ENCODE assay signal across 15 cellular contexts in the genomic region with DNA sequence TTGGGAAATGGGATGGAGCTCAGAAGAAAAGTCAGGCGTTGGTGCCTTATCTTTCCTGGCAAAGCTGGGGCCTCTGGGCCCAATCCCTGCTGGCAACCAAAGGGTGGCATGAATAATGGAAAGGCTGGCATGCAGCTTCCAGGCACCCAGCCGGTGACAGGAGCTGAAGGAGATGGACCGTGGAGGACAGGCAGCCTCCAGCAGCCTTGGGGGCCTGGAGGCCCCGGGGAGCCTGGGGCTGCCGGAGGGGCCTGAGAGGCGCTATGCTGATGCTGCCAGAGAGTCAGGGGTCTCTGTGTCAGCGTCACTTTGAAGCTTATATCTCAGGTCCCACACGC. TPM values are rescaled to one million over a fixed set of nuclear protein-coding genes. Genes with fewer than 3 reads are reported as not detected.
DNase-seq lines count a peak whose midpoint lies in the region; ATAC-seq, FAIRE-seq and TF ChIP-seq lines count a peak whose summit lies in the region.
"Had no signal": no experiment of that assay in that cellular context is flagged by ENCODE, and none has a peak within 500 bp of the region (broad histone marks: within the 10 kb centered on the region; RNA-seq: fewer than 3 reads in every experiment).

No MANE protein-coding gene starts in this region.

- no peaks in the 10 kb centered on the region for H3K9me3 ChIP-seq in WERI-Rb-1 (ENCODE audit: severe bottlenecking)
- no peaks in the 10 kb centered on the region for H3K9me3 ChIP-seq in keratinocyte (ENCODE audit: control insufficient read depth, low read depth, low read length)
- H3K9me3 ChIP-seq in suprapubic skin = no peaks in the 10 kb centered on the region

- H3K79me2 ChIP-seq in keratinocyte (ENCODE audit: control insufficient read depth, insufficient read depth, low read length) = no peaks in the 10 kb centered on the region

- no peak overlapping the region for H3K4me3 Mint-ChIP-seq in activated CD4-positive, alpha-beta T cell treated with anti-CD3 and anti-CD28 coated beads, Interleukin-2, amount 10 ng/mL, durations not matched to agents 7 days and 5 days
- H3K4me3 Mint-ChIP-seq: activated naive CD8-positive, alpha-beta T cell treated with anti-CD3 and anti-CD28 coated beads, Interleukin-2, amount 10 ng/mL, durations not matched to agents 7 days and 5 days; memory B cell; nephron progenitor cell had no signal

- POLR2A ChIA-PET in activated CD4-positive, alpha-beta T cell treated with anti-CD3 and anti-CD28 coated beads, Interleukin-2, amount 10 ng/mL, durations not matched to agents 7 days and 5 days (lab: Charles Lee) = no interaction called here

- no peaks in the 10 kb centered on the region for H3K27me3 ChIP-seq in WERI-Rb-1 (ENCODE audit: insufficient read depth, low read depth, severe bottlenecking)
- peaks cover 6% of the 10 kb centered on the region for H3K27me3 ChIP-seq in keratinocyte (ENCODE audit: control insufficient read depth, extremely low read depth, insufficient read depth, low read length)
- peaks cover 19% of the 10 kb centered on the region for H3K27me3 ChIP-seq in suprapubic skin

- H3K27ac ChIP-seq in WERI-Rb-1 = peak overlapping the region; percentile 89
- H3K27ac ChIP-seq in keratinocyte (ENCODE audit: control insufficient read depth, insufficient read depth, low read length) = no peak overlapping the region
- H3K27ac ChIP-seq in suprapubic skin = peak overlapping the region; percentile 17

- no peak for TF ChIP-seq EP300 in suprapubic skin (IDR thresholded peaks at IDR 0.05)

- dilution Hi-C loops in keratinocyte (cut with MboI; ENCODE audit: extremely low pct_ligation_motif_present, low sequenced_read_pairs) = no loop called here

- H3K36me3 ChIP-seq in WERI-Rb-1 (no peaks in the 10 kb centered on the region), keratinocyte (ENCODE audit: control insufficient read depth in 2 of 2, extremely low read depth in 1 of 2, insufficient read depth in 2 of 2, low read length in 2 of 2) (no peaks in the 10 kb centered on the region), suprapubic skin (no peaks in the 10 kb centered on the region)

- peak; percentile 4 for FAIRE-seq in HTR-8/SVneo (lab: Jason Lieb, UNC)
- FAIRE-seq in keratinocyte (lab: Jason Lieb, UNC) = no peak
- FAIRE-seq: TTC549 had no signal

- no peak for ATAC-seq in GM19328 (IDR thresholded peaks at IDR 0.05; ENCODE audit: unreplicated experiment)

- H3K4me2 ChIP-seq in keratinocyte (ENCODE audit: control insufficient read depth, extremely low read depth, insufficient read depth, low read depth, low read length) = no peak overlapping the region

- CTCF ChIA-PET in activated CD4-positive, alpha-beta T cell treated with anti-CD3 and anti-CD28 coated beads, Interleukin-2, amount 10 ng/mL, durations not matched to agents 7 days and 5 days (lab: Charles Lee) = interaction anchor here (1.3 kb wide), 1 partner anchor 10 kb away, joined by 3 read pairs; no protein-coding TSS in a partner anchor

- 100% methylated on average over 2 of the region's 8 CpGs for WGBS in suprapubic skin

- H3K27me3 Mint-ChIP-seq in activated CD4-positive, alpha-beta T cell treated with anti-CD3 and anti-CD28 coated beads, Interleukin-2, amount 10 ng/mL, durations not matched to agents 7 days and 5 days = peaks cover 23% of the 10 kb centered on the region

- DNase-seq in HTR-8/SVneo (ENCODE audit: insufficient read length, low spot score) = no peak
- no peak for DNase-seq in WERI-Rb-1
- no peak for DNase-seq in keratinocyte (ENCODE audit: low read depth, low spot score)
- DNase-seq in suprapubic skin (ENCODE audit: low spot score in 2 of 2) = no peak
- DNase-seq in activated CD4-positive, alpha-beta T cell treated with anti-CD3 and anti-CD28 coated beads, Interleukin-2, amount 10 ng/mL, durations not matched to agents 7 days and 5 days = no peak
- DNase-seq in EL = no peak
- DNase-seq: DMS153; NCI-H1436 treated with DMSO at 0.1 percent for 48 hours; NCI-H446; nephron progenitor cell; stimulated activated CD4-positive, alpha-beta T cell treated with anti-CD3 and anti-CD28 coated beads, Interleukin-2, amount 100 ng/mL, for 48 hours had no signal

- no peaks in the 10 kb centered on the region for H4K20me1 ChIP-seq in keratinocyte (ENCODE audit: control insufficient read depth, extremely low read depth, insufficient read depth, low read length)

- H3K9me3 Mint-ChIP-seq in activated CD4-positive, alpha-beta T cell treated with anti-CD3 and anti-CD28 coated beads, Interleukin-2, amount 10 ng/mL, durations not matched to agents 7 days and 5 days = no peaks in the 10 kb centered on the region
- H3K9me3 Mint-ChIP-seq: activated naive CD8-positive, alpha-beta T cell treated with anti-CD3 and anti-CD28 coated beads, Interleukin-2, amount 10 ng/mL, durations not matched to agents 7 days and 5 days; memory B cell; nephron progenitor cell had no signal

- peaks cover 8% of the 10 kb centered on the region for H3K4me1 Mint-ChIP-seq in activated CD4-positive, alpha-beta T cell treated with anti-CD3 and anti-CD28 coated beads, Interleukin-2, amount 10 ng/mL, durations not matched to agents 7 days and 5 days

- H3K27ac Mint-ChIP-seq in activated CD4-positive, alpha-beta T cell treated with anti-CD3 and anti-CD28 coated beads, Interleukin-2, amount 10 ng/mL, durations not matched to agents 7 days and 5 days = no peak overlapping the region
- H3K27ac Mint-ChIP-seq: activated naive CD8-positive, alpha-beta T cell treated with anti-CD3 and anti-CD28 coated beads, Interleukin-2, amount 10 ng/mL, durations not matched to agents 7 days and 5 days; memory B cell; nephron progenitor cell had no signal

- no peak for TF ChIP-seq POLR2A in suprapubic skin (IDR thresholded peaks at IDR 0.05)

- TF ChIP-seq CTCF in WERI-Rb-1 (IDR thresholded peaks at IDR 0.05; ENCODE audit: low read depth, low read length) = no peak
- no peak for TF ChIP-seq CTCF in keratinocyte (optimal IDR thresholded peaks at IDR 0.05 in 1 of 3, IDR thresholded peaks at IDR 0.05 in 1 of 3, conservative IDR thresholded peaks at IDR 0.05 in 1 of 3; ENCODE audit: extremely low read depth in 1 of 3, insufficient read depth in 2 of 3, low read length in 3 of 3)
- TF ChIP-seq CTCF in suprapubic skin (IDR thresholded peaks at IDR 0.05) = no peak

- no peaks in the 10 kb centered on the region for H3K9me1 ChIP-seq in keratinocyte (ENCODE audit: control insufficient read depth, extremely low read depth, insufficient read depth, low read length)

- H3K4me1 ChIP-seq in keratinocyte (ENCODE audit: control insufficient read depth, extremely low read depth, insufficient read depth, low read length) (peaks cover 55% of the 10 kb centered on the region), suprapubic skin (peaks cover 73% of the 10 kb centered on the region)

- H3K36me3 Mint-ChIP-seq in activated CD4-positive, alpha-beta T cell treated with anti-CD3 and anti-CD28 coated beads, Interleukin-2, amount 10 ng/mL, durations not matched to agents 7 days and 5 days (ENCODE audit: low read depth) = no peaks in the 10 kb centered on the region
- H3K36me3 Mint-ChIP-seq: activated naive CD8-positive, alpha-beta T cell treated with anti-CD3 and anti-CD28 coated beads, Interleukin-2, amount 10 ng/mL, durations not matched to agents 7 days and 5 days; memory B cell had no signal

- peak overlapping the region; percentile 16 for H3K9ac ChIP-seq in keratinocyte (ENCODE audit: control insufficient read depth, extremely low read depth, insufficient read depth, low read length)

- no peak overlapping the region for H2AFZ ChIP-seq in keratinocyte (ENCODE audit: control insufficient read depth, low read length)

- H3K4me3 ChIP-seq in WERI-Rb-1 (ENCODE audit: low read depth, low read length) = no peak overlapping the region
- H3K4me3 ChIP-seq in keratinocyte (ENCODE audit: control insufficient read depth in 2 of 3, extremely low read depth in 1 of 3, insufficient read depth in 2 of 3, low read depth in 1 of 3, low read length in 3 of 3) = no peak overlapping the region
- no peak overlapping the region for H3K4me3 ChIP-seq in suprapubic skin

RNA-seq across cellular contexts. Expression of a gene that starts 38.2 kb away (rescaled TPM):
- polyA plus RNA-seq in keratinocyte = 0.84 to 1.8 TPM (median 0.85 TPM) in 3 replicates
- polyA plus RNA-seq in keratinocyte (2011; ENCODE audit: low read depth) = 4.1 TPM
- 1.1 and 2.1 TPM in 2 replicates for polyA plus RNA-seq in keratinocyte (2011; cell fraction: cytosol; rRNA removed)
- 2.3 and 3.0 TPM in 2 replicates for polyA plus RNA-seq in keratinocyte (2011; cell fraction: nucleus; rRNA removed)
- 0.76 and 3.4 TPM in 2 replicates for polyA plus RNA-seq in keratinocyte (2012; ENCODE audit: low replicate concordance)
- polyA minus RNA-seq in keratinocyte = 5.0 to 10.3 TPM (median 9.8 TPM) in 3 replicates
- polyA minus RNA-seq in keratinocyte (2011; cell fraction: cytosol; rRNA and poly(A)+ RNA removed) = 2.1 TPM
- 1.7 and 1.9 TPM in 2 replicates for polyA minus RNA-seq in keratinocyte (2011; cell fraction: nucleus; rRNA and poly(A)+ RNA removed)
- 10 to 100 TPM in 3 of 4 donors, 1 to 10 TPM in 1; 9.6 to 17.6 (median 15.4) TPM for total RNA-seq in suprapubic skin
- under 1 TPM in 1 of 2 experiments, not detected in 1; 0.12 TPM for total RNA-seq in activated CD4-positive, alpha-beta T cell treated with anti-CD3 and anti-CD28 coated beads, Interleukin-2, amount 10 ng/mL, durations not matched to agents 7 days and 5 days

Comparison
In these comparisons a context has a peak if more than half of its experiments do, and no peak if none do; other contexts are left out.
1. RNA of a gene that starts 38.2 kb away (total RNA-seq): 9.6 to 17.6 TPM in suprapubic skin; 0.12 TPM in activated CD4-positive, alpha-beta T cell treated with anti-CD3 and anti-CD28 coated beads, Interleukin-2, amount 10 ng/mL, durations not matched to agents 7 days and 5 days; every median in the first group is over 4 times any median in the second.